ENCODE assay signal across 11 cellular contexts in genomic region chr16:19700319-19700781, GRCh38. TPM values are rescaled to one million over a fixed set of nuclear protein-coding genes. Genes with fewer than 3 reads are reported as not detected.
DNase-seq lines count a peak whose midpoint lies in the region; ATAC-seq and TF ChIP-seq lines count a peak whose summit lies in the region.
"Had no signal": no experiment of that assay in that cellular context is flagged by ENCODE, and none has a peak within 500 bp of the region (broad histone marks: within the 10 kb centered on the region; RNA-seq: fewer than 3 reads in every experiment).

No MANE protein-coding gene starts in this region.

- H3K36me3 Mint-ChIP-seq in HFFc6 (ENCODE audit: low read depth) (peaks cover 46% of the 10 kb centered on the region), mesothelial cell of epicardium (peaks cover 47% of the 10 kb centered on the region)

- H3K9me3 Mint-ChIP-seq in HFFc6 (no peaks in the 10 kb centered on the region), mesothelial cell of epicardium (no peaks in the 10 kb centered on the region)
- H3K9me3 Mint-ChIP-seq: T-helper 1 cell treated with Interleukin-12 subunit alpha and Interleukin-12 subunit beta and Interleukin-4 antibody, amounts not matched to agents 30 μg/mL and 1 μg/mL, for 36 hours had no signal

- H3K27ac Mint-ChIP-seq in HFFc6, result peak overlapping the region; percentile 27; the same call in 1 of the 2 replicates
- peak overlapping the region; percentile 83 for H3K27ac Mint-ChIP-seq in mesothelial cell of epicardium
- H3K27ac Mint-ChIP-seq: T-helper 1 cell treated with Interleukin-12 subunit alpha and Interleukin-12 subunit beta and Interleukin-4 antibody, amounts not matched to agents 30 μg/mL and 1 μg/mL, for 36 hours had no signal

- no peak overlapping the region for H3K4me3 ChIP-seq in cardiac fibroblast (replicated peaks in 1 of 2; ENCODE audit: low read depth in 2 of 2, low read length in 2 of 2)
- H3K4me3 ChIP-seq: cardiac muscle cell had no signal

- DNase-seq in ACHN (peak; percentile 71), HFFc6 (no peak), cardiac fibroblast (ENCODE audit: low read depth in 2 of 2) (peak; percentile 54 to 69), mesothelial cell of epicardium (ENCODE audit: low spot score in 2 of 2, unreplicated experiment in 2 of 2) (no peak), cerebellar nuclear complex (lab: John Stamatoyannopoulos, UW) (no peak)
- DNase-seq: mesendoderm had no signal

- TF ChIP-seq CTCF in HFFc6 (IDR thresholded peaks at IDR 0.05), result no peak
- no peak for TF ChIP-seq CTCF in cardiac fibroblast (IDR thresholded peaks at IDR 0.05; ENCODE audit: low read depth, low read length)
- TF ChIP-seq CTCF in mesothelial cell of epicardium (IDR thresholded peaks at IDR 0.05; ENCODE audit: unreplicated experiment), result no peak

- H3K4me3 Mint-ChIP-seq in HFFc6 (0 out of 2 replicates have a peak overlapping the region, but pooled peaks have one; percentile 15), mesothelial cell of epicardium (no peak overlapping the region)
- H3K4me3 Mint-ChIP-seq: T-helper 1 cell treated with Interleukin-12 subunit alpha and Interleukin-12 subunit beta and Interleukin-4 antibody, amounts not matched to agents 30 μg/mL and 1 μg/mL, for 36 hours had no signal

- H3K27me3 Mint-ChIP-seq in HFFc6 (ENCODE audit: insufficient read depth) (peaks cover 10% of the 10 kb centered on the region; the same call in 1 of the 2 replicates), mesothelial cell of epicardium (ENCODE audit: low read depth) (no peaks in the 10 kb centered on the region)

- no peak for ATAC-seq in HG03469 (IDR thresholded peaks at IDR 0.05; ENCODE audit: unreplicated experiment)
- no peak for ATAC-seq in GM19328 (IDR thresholded peaks at IDR 0.05; ENCODE audit: unreplicated experiment)
- no peak for ATAC-seq in HG03025 (IDR thresholded peaks at IDR 0.05; ENCODE audit: low FRiP score, unreplicated experiment)

- in situ Hi-C loops in ACHN (cut with HindIII; ENCODE audit: low pct_ligation_motif_present, low pct_unique_long_range_greater_than_20kb, low sequenced_read_pairs), result no loop called here

- peaks cover 62% of the 10 kb centered on the region for H3K4me1 Mint-ChIP-seq in HFFc6 (ENCODE audit: low read depth)
- peaks cover 24% of the 10 kb centered on the region for H3K4me1 Mint-ChIP-seq in mesothelial cell of epicardium

RNA-seq across cellular contexts. Expression of gene KNOP1, which starts 17.7 kb away (rescaled TPM):
- total RNA-seq in HFFc6 (2021; fragmentation: NEBNext Ultra II Directional; extraction: Animal tissue kit (Norgen Biotek cat#: 25700)), result 10 to 100 TPM; 11.0 to 16.3 (median 13.9) TPM
- 46.5 to 48.5 TPM (median 47.4 TPM) in 3 replicates for total RNA-seq in mesothelial cell of epicardium

RNA-seq across cellular contexts. Expression of gene IQCK, which starts 17.7 kb away (rescaled TPM):
- total RNA-seq in HFFc6 (2021; fragmentation: NEBNext Ultra II Directional; extraction: Animal tissue kit (Norgen Biotek cat#: 25700)), result 1 to 10 TPM; 2.2 to 5.0 (median 2.8) TPM
- 14.7 to 16.0 TPM (median 15.4 TPM) in 3 replicates for total RNA-seq in mesothelial cell of epicardium

Comparison
In these comparisons a context has a peak if more than half of its experiments do, and no peak if none do; other contexts are left out.
1. DNase-seq: peak in ACHN (single experiment) and cardiac fibroblast (2 of 2); none in HFFc6 (single experiment), mesothelial cell of epicardium (0 of 2) and cerebellar nuclear complex (0 of 2).